ENCODE assay signal across 1 cellular context in genomic region chr2:214547931-214548330, GRCh38.
TF ChIP-seq lines count a peak whose summit lies in the region.

No MANE protein-coding gene starts in this region.

TF ChIP-seq in IMR-90, 13 proteins besides CTCF, POLR2A, EP300 and RAD21:
- no peak for TF ChIP-seq USF2 (IDR thresholded peaks at IDR 0.05; ENCODE audit: low read depth, low read length)
